In the genomic region with DNA sequence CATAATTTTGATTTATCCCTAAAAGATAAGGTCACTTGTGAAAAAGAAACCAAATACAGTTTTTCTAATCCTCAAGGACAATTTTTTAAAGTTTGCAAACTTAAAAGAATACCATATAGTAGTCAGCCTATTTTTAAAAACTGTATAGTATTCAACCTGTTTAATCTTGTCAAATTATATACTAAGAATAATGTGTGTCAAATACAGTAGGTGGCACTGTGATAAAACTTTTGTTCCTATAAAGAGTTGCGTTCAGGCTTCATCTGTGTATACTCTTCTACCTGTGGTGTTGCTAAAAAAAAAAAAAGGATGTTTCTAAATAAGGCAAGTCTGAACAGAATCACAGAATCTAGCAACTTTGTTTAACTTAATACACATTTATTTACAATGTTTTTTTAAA, we compare ENCODE assay signal across 8 cellular contexts.
DNase-seq lines count a peak whose midpoint lies in the region; ATAC-seq, FAIRE-seq and TF ChIP-seq lines count a peak whose summit lies in the region.

No MANE protein-coding gene starts in this region.

- intact Hi-C loops in HCT116 (cut with micrococcal nuclease): loop anchor here (1.0 to 10.0 kb wide), 4 partner anchors 74 to 657 kb away; a partner anchor contains a TSS
- intact Hi-C loops in kidney (cut with DNase I): no loop called here

- FAIRE-seq in kidney (lab: Jason Lieb, UNC): peak; percentile 88

- no peaks in the 10 kb centered on the region for H3K79me2 ChIP-seq in HCT116 (ENCODE audit: insufficient read depth, low read length)

- 0 out of 2 replicates have a peak, but pooled peaks have one; percentile 5 for TF ChIP-seq CTCF in BJ (IDR thresholded peaks at IDR 0.05; ENCODE audit: insufficient read depth, low read depth, low read length)
- peak in 2 of 3 experiments; percentile 46 to 49; a peak in 4 of 6 replicates for TF ChIP-seq CTCF in HCT116 (IDR thresholded peaks at IDR 0.05 in 2 of 3, conservative IDR thresholded peaks at IDR 0.05 in 1 of 3; ENCODE audit: borderline replicate concordance in 1 of 3, insufficient read depth in 1 of 3, low read depth in 2 of 3, low read length in 2 of 3)
- peak; percentile 11 for TF ChIP-seq CTCF in kidney (IDR thresholded peaks at IDR 0.05; ENCODE audit: borderline replicate concordance, extremely low read depth, insufficient read depth)

- no peaks in the 10 kb centered on the region for H3K4me1 ChIP-seq in HCT116 (ENCODE audit: control insufficient read depth in 1 of 2, insufficient read depth in 2 of 2, low read length in 2 of 2)
- no peaks in the 10 kb centered on the region for H3K4me1 ChIP-seq in kidney (ENCODE audit: control insufficient read depth in 1 of 2, insufficient read depth in 1 of 2, low read depth in 1 of 2, low read length in 2 of 2)

- RAD21 ChIA-PET in HCT116 (lab: Charles Lee; ENCODE audit: low non-redundant PET in 1 of 2, low total read pairs in 2 of 2, uncharacterized antibody in 2 of 2, unreplicated experiment in 2 of 2): no interaction called here

- H3K36me3 ChIP-seq in BJ (ENCODE audit: control insufficient read depth, insufficient read depth, low read length): no peaks in the 10 kb centered on the region
- peaks cover 3 to 8% of the 10 kb centered on the region in 2 experiments; a peak in 2 of 4 replicates for H3K36me3 ChIP-seq in HCT116 (ENCODE audit: control insufficient read depth in 1 of 2, insufficient read depth in 2 of 2, low read length in 2 of 2)
- H3K36me3 ChIP-seq in kidney (ENCODE audit: control insufficient read depth in 1 of 2, insufficient read depth in 2 of 2, low read length in 2 of 2): no peaks in the 10 kb centered on the region

- ATAC-seq in HCT116 (peak; percentile 74), SK-N-SH treated with all-trans-retinoic acid at 6 μM for 48 hours (peak; percentile 71), HG02588 (IDR thresholded peaks at IDR 0.05; ENCODE audit: unreplicated experiment) (no peak)

- no peak overlapping the region for H3K4me2 ChIP-seq in HCT116 (ENCODE audit: low read length)

- TF ChIP-seq RAD21 in HCT116 (IDR thresholded peaks at IDR 0.05; ENCODE audit: low read depth): peak; percentile 66

- H3K4me3 ChIP-seq in BJ (ENCODE audit: low read depth, low read length) (no peak overlapping the region), HCT116 (replicated peaks in 1 of 2; ENCODE audit: low read depth in 1 of 2, low read length in 2 of 2) (no peak overlapping the region), kidney (ENCODE audit: low read length in 2 of 2) (no peak overlapping the region)

- H3K9ac ChIP-seq in HCT116 (ENCODE audit: low read length) (no peak overlapping the region), kidney (ENCODE audit: low read length in 2 of 2) (no peak overlapping the region)

- H3K9me3 ChIP-seq in HCT116 (ENCODE audit: control insufficient read depth in 1 of 2, insufficient read depth in 1 of 2, low read depth in 1 of 2, low read length in 2 of 2): no peaks in the 10 kb centered on the region
- H3K9me3 ChIP-seq in kidney (ENCODE audit: control insufficient read depth in 1 of 2, low read length in 2 of 2): no peaks in the 10 kb centered on the region

- H3K27ac ChIP-seq in HCT116 (ENCODE audit: low read depth, low read length): no peak overlapping the region
- H3K27ac ChIP-seq in kidney (ENCODE audit: low read depth in 2 of 2, low read length in 2 of 2): no peak overlapping the region

- no peaks in the 10 kb centered on the region for H4K20me1 ChIP-seq in HCT116 (ENCODE audit: insufficient read depth)

- no peak for DNase-seq in BJ (ENCODE audit: low read depth)
- no peak for DNase-seq in HCT116 (ENCODE audit: low read depth, low spot score)
- no peak for DNase-seq in kidney
- no peak for DNase-seq in NCI-H1930 (lab: John Stamatoyannopoulos, UW)
- no peak for DNase-seq in NCI-H1092 (lab: John Stamatoyannopoulos, UW)
- DNase-seq in amygdala (lab: John Stamatoyannopoulos, UW): no peak

- H2AFZ ChIP-seq in HCT116 (ENCODE audit: low read depth, low read length, poor library complexity, severe bottlenecking): no peak overlapping the region

- H3K9me2 ChIP-seq in HCT116 (ENCODE audit: insufficient read depth): no peaks in the 10 kb centered on the region

- CTCF ChIA-PET in BJ (lab: Yijun Ruan, JAX) (no interaction called here), HCT116 (lab: Charles Lee) (interaction anchor here (1.6 kb wide), 1 partner anchor 655 kb away, joined by 3 read pairs; no protein-coding TSS in a partner anchor)

- no peak for TF ChIP-seq POLR2A in HCT116 (IDR thresholded peaks at IDR 0.05; ENCODE audit: borderline replicate concordance, extremely low read depth, insufficient read depth, insufficient read length)

- BruUV-seq in HCT116 (replicated peaks; lab: Mats Ljungman, UMichigan): no TSS peak

- H3K27me3 ChIP-seq in BJ (ENCODE audit: control insufficient read depth, insufficient read depth, low read length) (no peaks in the 10 kb centered on the region), HCT116 (ENCODE audit: insufficient read depth, low read length) (no peaks in the 10 kb centered on the region)

- POLR2A ChIA-PET in BJ (lab: Charles Lee) (no interaction called here), HCT116 (lab: Charles Lee) (no interaction called here)

TF ChIP-seq in HCT116, 20 proteins besides CTCF, POLR2A, EP300 and RAD21:
- TF ChIP-seq, protein P1, sequence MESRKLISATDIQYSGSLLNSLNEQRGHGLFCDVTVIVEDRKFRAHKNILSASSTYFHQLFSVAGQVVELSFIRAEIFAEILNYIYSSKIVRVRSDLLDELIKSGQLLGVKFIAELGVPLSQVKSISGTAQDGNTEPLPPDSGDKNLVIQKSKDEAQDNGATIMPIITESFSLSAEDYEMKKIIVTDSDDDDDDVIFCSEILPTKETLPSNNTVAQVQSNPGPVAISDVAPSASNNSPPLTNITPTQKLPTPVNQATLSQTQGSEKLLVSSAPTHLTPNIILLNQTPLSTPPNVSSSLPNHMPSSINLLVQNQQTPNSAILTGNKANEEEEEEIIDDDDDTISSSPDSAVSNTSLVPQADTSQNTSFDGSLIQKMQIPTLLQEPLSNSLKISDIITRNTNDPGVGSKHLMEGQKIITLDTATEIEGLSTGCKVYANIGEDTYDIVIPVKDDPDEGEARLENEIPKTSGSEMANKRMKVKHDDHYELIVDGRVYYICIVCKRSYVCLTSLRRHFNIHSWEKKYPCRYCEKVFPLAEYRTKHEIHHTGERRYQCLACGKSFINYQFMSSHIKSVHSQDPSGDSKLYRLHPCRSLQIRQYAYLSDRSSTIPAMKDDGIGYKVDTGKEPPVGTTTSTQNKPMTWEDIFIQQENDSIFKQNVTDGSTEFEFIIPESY (IDR thresholded peaks at IDR 0.05; ENCODE audit: extremely low read depth, insufficient replicate concordance, low read length): no peak
- TF ChIP-seq ZFX (IDR thresholded peaks at IDR 0.05): no peak

TF ChIP-seq in SK-N-SH treated with all-trans-retinoic acid at 6 μM for 48 hours, 23 proteins besides CTCF, POLR2A, EP300 and RAD21 (continues in another document):
- TF ChIP-seq, protein P2, sequence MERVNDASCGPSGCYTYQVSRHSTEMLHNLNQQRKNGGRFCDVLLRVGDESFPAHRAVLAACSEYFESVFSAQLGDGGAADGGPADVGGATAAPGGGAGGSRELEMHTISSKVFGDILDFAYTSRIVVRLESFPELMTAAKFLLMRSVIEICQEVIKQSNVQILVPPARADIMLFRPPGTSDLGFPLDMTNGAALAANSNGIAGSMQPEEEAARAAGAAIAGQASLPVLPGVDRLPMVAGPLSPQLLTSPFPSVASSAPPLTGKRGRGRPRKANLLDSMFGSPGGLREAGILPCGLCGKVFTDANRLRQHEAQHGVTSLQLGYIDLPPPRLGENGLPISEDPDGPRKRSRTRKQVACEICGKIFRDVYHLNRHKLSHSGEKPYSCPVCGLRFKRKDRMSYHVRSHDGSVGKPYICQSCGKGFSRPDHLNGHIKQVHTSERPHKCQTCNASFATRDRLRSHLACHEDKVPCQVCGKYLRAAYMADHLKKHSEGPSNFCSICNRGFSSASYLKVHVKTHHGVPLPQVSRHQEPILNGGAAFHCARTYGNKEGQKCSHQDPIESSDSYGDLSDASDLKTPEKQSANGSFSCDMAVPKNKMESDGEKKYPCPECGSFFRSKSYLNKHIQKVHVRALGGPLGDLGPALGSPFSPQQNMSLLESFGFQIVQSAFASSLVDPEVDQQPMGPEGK (CRISPR knock-in tag; IDR thresholded peaks at IDR 0.05; ENCODE audit: borderline replicate concordance): no peak
- TF ChIP-seq ZFP3 (CRISPR knock-in tag; IDR thresholded peaks at IDR 0.05) (no peak), ESRRG (CRISPR knock-in tag; IDR thresholded peaks at IDR 0.05) (no peak), OSR1 (CRISPR knock-in tag; IDR thresholded peaks at IDR 0.05) (no peak), ZC3H10 (CRISPR knock-in tag; IDR thresholded peaks at IDR 0.05) (no peak)
- TF ChIP-seq, protein P3, sequence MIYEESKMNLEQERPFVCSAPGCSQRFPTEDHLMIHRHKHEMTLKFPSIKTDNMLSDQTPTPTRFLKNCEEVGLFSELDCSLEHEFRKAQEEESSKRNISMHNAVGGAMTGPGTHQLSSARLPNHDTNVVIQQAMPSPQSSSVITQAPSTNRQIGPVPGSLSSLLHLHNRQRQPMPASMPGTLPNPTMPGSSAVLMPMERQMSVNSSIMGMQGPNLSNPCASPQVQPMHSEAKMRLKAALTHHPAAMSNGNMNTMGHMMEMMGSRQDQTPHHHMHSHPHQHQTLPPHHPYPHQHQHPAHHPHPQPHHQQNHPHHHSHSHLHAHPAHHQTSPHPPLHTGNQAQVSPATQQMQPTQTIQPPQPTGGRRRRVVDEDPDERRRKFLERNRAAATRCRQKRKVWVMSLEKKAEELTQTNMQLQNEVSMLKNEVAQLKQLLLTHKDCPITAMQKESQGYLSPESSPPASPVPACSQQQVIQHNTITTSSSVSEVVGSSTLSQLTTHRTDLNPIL (CRISPR knock-in tag; IDR thresholded peaks at IDR 0.05; ENCODE audit: low read depth): no peak
- TF ChIP-seq, protein P4, sequence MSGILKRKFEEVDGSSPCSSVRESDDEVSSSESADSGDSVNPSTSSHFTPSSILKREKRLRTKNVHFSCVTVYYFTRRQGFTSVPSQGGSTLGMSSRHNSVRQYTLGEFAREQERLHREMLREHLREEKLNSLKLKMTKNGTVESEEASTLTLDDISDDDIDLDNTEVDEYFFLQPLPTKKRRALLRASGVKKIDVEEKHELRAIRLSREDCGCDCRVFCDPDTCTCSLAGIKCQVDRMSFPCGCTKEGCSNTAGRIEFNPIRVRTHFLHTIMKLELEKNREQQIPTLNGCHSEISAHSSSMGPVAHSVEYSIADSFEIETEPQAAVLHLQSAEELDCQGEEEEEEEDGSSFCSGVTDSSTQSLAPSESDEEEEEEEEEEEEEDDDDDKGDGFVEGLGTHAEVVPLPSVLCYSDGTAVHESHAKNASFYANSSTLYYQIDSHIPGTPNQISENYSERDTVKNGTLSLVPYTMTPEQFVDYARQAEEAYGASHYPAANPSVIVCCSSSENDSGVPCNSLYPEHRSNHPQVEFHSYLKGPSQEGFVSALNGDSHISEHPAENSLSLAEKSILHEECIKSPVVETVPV (CRISPR knock-in tag; IDR thresholded peaks at IDR 0.05): no peak
